11 cellular contexts compared by ENCODE assay signal in the genomic region with DNA sequence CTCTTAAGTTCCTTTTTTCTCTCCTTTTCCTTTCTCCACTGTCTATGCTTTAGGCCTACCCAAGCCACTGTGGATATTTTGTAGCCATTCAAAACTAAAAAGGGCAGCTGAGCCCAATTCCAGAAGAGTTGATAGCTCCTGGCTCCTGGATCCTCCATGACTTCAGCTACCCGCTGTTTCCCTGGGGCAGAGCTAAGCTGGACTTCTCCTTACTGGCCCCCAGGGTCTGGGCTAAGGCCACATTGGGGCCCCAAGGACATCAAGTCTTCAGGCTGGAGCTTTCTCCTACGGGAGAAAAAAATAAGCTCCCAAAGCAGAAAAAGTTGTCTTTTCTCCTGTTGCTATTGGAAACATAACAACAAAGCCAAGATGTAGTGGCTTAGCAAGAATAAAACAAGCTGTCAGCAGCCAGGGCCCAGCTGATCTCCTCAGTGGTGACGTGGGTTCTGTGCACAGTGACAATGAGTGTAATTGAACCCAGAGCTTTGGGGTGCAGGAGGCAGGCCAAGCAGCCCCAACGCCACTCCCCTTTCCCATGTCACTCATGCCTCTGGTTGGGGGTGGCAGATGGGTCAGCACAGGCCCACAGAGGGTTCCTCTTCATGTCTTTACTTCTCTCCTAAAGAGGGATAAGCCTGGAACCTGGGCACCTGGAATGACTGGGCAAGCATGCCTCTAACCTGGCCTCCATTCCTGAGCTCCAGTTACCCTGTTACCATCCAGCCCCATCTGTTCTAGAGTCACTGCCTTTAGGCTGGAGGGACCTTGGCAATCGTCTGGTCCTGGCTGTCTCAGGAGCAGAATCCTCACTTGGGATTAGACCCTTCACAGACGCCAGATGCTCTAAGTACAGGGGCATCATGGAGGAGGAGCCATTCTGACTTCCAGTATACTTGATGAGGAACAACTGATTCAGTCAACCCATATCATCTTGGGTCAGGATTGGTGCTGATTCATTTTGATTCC.
DNase-seq lines count a peak whose midpoint lies in the region; ATAC-seq, FAIRE-seq and TF ChIP-seq lines count a peak whose summit lies in the region.
"Had no signal": no experiment of that assay in that cellular context is flagged by ENCODE, and none has a peak within 500 bp of the region (broad histone marks: within the 10 kb centered on the region; RNA-seq: fewer than 3 reads in every experiment).

No MANE protein-coding gene starts in this region.

- no peak overlapping the region for H2BK120ac ChIP-seq in mesenchymal stem cell (ENCODE audit: low read depth, low read length)

- no peak overlapping the region for H3K23ac ChIP-seq in mesenchymal stem cell (ENCODE audit: low read length in 2 of 2)

- H3K9ac ChIP-seq in duodenal mucosa (ENCODE audit: low read depth in 1 of 2, low read length in 2 of 2), result no peak overlapping the region
- H3K9ac ChIP-seq in mesenchymal stem cell (ENCODE audit: low read length), result peak overlapping the region; percentile 50

- intact Hi-C loops in tibial artery (cut with DNase I; ENCODE audit: low total_unique reads), result loop anchor here (5.0 to 10.0 kb wide), 2 partner anchors 64 to 163 kb away; no protein-coding TSS in a partner anchor

- H3K27me3 Mint-ChIP-seq in T-helper 2 cell treated with Interferon-gamma antibody and Interleukin-4, amounts not matched to agents 5 μg/mL and 100 μg/mL, for 36 hours (ENCODE audit: low read depth), result no peaks in the 10 kb centered on the region

- TF ChIP-seq CTCF in tibial artery (IDR thresholded peaks at IDR 0.05), result no peak

- no peak overlapping the region for H2BK5ac ChIP-seq in mesenchymal stem cell (ENCODE audit: low read depth, low read length, poor library complexity, severe bottlenecking)

- H3K9me3 ChIP-seq in duodenal mucosa (ENCODE audit: control insufficient read depth in 1 of 2, low read length in 2 of 2) (peaks cover 3 to 19% of the 10 kb centered on the region in 2 donors), mesenchymal stem cell (ENCODE audit: control insufficient read depth, low read length) (peaks cover 23% of the 10 kb centered on the region), tibial artery (peaks cover 0 to 8% (median 2%) of the 10 kb centered on the region in 3 donors)

- H3K9me3 Mint-ChIP-seq in T-helper 2 cell treated with Interferon-gamma antibody and Interleukin-4, amounts not matched to agents 5 μg/mL and 100 μg/mL, for 36 hours, result peaks cover 36% of the 10 kb centered on the region

- H3K27me3 ChIP-seq in duodenal mucosa (ENCODE audit: control insufficient read depth in 1 of 2, insufficient read depth in 2 of 2, low read length in 2 of 2), result no peaks in the 10 kb centered on the region
- no peaks in the 10 kb centered on the region for H3K27me3 ChIP-seq in mesenchymal stem cell (ENCODE audit: control insufficient read depth in 1 of 2, insufficient read depth in 1 of 2, low read length in 2 of 2)
- H3K27me3 ChIP-seq in tibial artery, result no peaks in the 10 kb centered on the region

- FAIRE-seq in H54 (lab: Jason Lieb, UNC), result no peak
- FAIRE-seq: keratinocyte had no signal

- H3K4me3 ChIP-seq in duodenal mucosa (ENCODE audit: low read depth in 1 of 2, low read length in 2 of 2) (no peak overlapping the region), mesenchymal stem cell (ENCODE audit: insufficient read depth in 1 of 2, low read depth in 1 of 2, low read length in 2 of 2) (no peak overlapping the region), tibial artery (no peak overlapping the region)

- DNase-seq in NCI-H2171 (lab: John Stamatoyannopoulos, UW) (peak; percentile 29), mesenchymal stem cell (peak; percentile 94), tibial artery (peak in 1 of 2 donors; percentile 52), C1 segment of cervical spinal cord (lab: John Stamatoyannopoulos, UW) (no peak), H54 (ENCODE audit: insufficient read length, low spot score) (no peak)
- DNase-seq in T-helper 2 cell treated with Interferon-gamma antibody and Interleukin-4, amounts not matched to agents 5 μg/mL and 100 μg/mL, for 36 hours (ENCODE audit: low spot score), result no peak
- DNase-seq: cerebellar nuclear complex; stimulated activated CD4-positive, alpha-beta T cell treated with anti-CD3 and anti-CD28 coated beads, Interleukin-4, amount 100 ng/mL, for 1 hour had no signal

- no peak overlapping the region for H2AFZ ChIP-seq in mesenchymal stem cell (ENCODE audit: low read depth, low read length)

- H3K4me2 ChIP-seq in mesenchymal stem cell (ENCODE audit: low read length, poor library complexity, severe bottlenecking), result no peak overlapping the region

- H4K91ac ChIP-seq in mesenchymal stem cell (ENCODE audit: low read length), result peak overlapping the region; percentile 64

- H3K14ac ChIP-seq in mesenchymal stem cell (ENCODE audit: low read length in 2 of 2), result peak overlapping the region in 1 of 2 experiments; percentile 35

- no peak overlapping the region for H3K4me3 Mint-ChIP-seq in T-helper 2 cell treated with Interferon-gamma antibody and Interleukin-4, amounts not matched to agents 5 μg/mL and 100 μg/mL, for 36 hours

- H2BK15ac ChIP-seq in mesenchymal stem cell (ENCODE audit: low read depth, poor library complexity, severe bottlenecking), result no peak overlapping the region

- H3K36me3 ChIP-seq in duodenal mucosa (ENCODE audit: control insufficient read depth in 1 of 2, insufficient read depth in 2 of 2, low read length in 2 of 2) (no peaks in the 10 kb centered on the region), mesenchymal stem cell (ENCODE audit: control insufficient read depth in 1 of 2, insufficient read depth in 2 of 2, low read depth in 1 of 2, low read length in 2 of 2) (no peaks in the 10 kb centered on the region), tibial artery (peaks cover 0 to 6% (median 0%) of the 10 kb centered on the region in 3 donors)

- no peak overlapping the region for H4K8ac ChIP-seq in mesenchymal stem cell (ENCODE audit: low read length)

- H3K4me1 ChIP-seq in duodenal mucosa (ENCODE audit: control insufficient read depth in 1 of 2, insufficient read depth in 2 of 2, low read length in 2 of 2) (no peaks in the 10 kb centered on the region), mesenchymal stem cell (ENCODE audit: control insufficient read depth, insufficient read depth, low read depth, low read length) (no peaks in the 10 kb centered on the region), tibial artery (peaks cover 0 to 36% (median 21%) of the 10 kb centered on the region in 4 donors)

- peaks cover 8% of the 10 kb centered on the region for H3K36me3 Mint-ChIP-seq in T-helper 2 cell treated with Interferon-gamma antibody and Interleukin-4, amounts not matched to agents 5 μg/mL and 100 μg/mL, for 36 hours (ENCODE audit: low read depth)

- peak overlapping the region; percentile 39 to 68 for H3K4ac ChIP-seq in mesenchymal stem cell (ENCODE audit: low read depth in 1 of 2, low read length in 2 of 2)

- H3K27ac ChIP-seq in duodenal mucosa (ENCODE audit: low read depth, low read length) (peak overlapping the region; percentile 6), mesenchymal stem cell (ENCODE audit: low read length, poor library complexity, severe bottlenecking) (no peak overlapping the region), tibial artery (peak overlapping the region; percentile 44 to 64)

- ATAC-seq in HG02840 (IDR thresholded peaks at IDR 0.05; ENCODE audit: low FRiP score, unreplicated experiment), result no peak

- H2BK12ac ChIP-seq in mesenchymal stem cell (ENCODE audit: low read length in 2 of 2), result peak overlapping the region; percentile 31 to 95

- H3K18ac ChIP-seq in mesenchymal stem cell (ENCODE audit: low read depth in 1 of 2, low read length in 2 of 2), result peak overlapping the region; percentile 9 to 75

- 80% methylated on average over 6 of the region's 6 CpGs for WGBS in mesenchymal stem cell

- no peaks in the 10 kb centered on the region for H3K79me1 ChIP-seq in mesenchymal stem cell (replicated peaks; ENCODE audit: low read length, poor library complexity, severe bottlenecking)

- TF ChIP-seq POLR2A in H54 (IDR thresholded peaks at IDR 0.05; ENCODE audit: low read depth, low read length), result no peak

- H3K4me1 Mint-ChIP-seq in T-helper 2 cell treated with Interferon-gamma antibody and Interleukin-4, amounts not matched to agents 5 μg/mL and 100 μg/mL, for 36 hours (ENCODE audit: low read depth), result peaks cover 2% of the 10 kb centered on the region

- no peak overlapping the region for H3K27ac Mint-ChIP-seq in T-helper 2 cell treated with Interferon-gamma antibody and Interleukin-4, amounts not matched to agents 5 μg/mL and 100 μg/mL, for 36 hours

- H2AK5ac ChIP-seq in mesenchymal stem cell (ENCODE audit: low read length, severe bottlenecking), result no peak overlapping the region

Comparison
In these comparisons a context has a peak if more than half of its experiments do, and no peak if none do; other contexts are left out.
1. DNase-seq: peak in NCI-H2171 (single experiment) and mesenchymal stem cell (single experiment); none in C1 segment of cervical spinal cord (0 of 14), H54 (single experiment) and T-helper 2 cell treated with Interferon-gamma antibody and Interleukin-4, amounts not matched to agents 5 μg/mL and 100 μg/mL, for 36 hours (single experiment).